In genomic region chr17:64096037-64096436, GRCh38 we compare ENCODE assay signal across 17 cellular contexts. TPM values are rescaled to one million over a fixed set of nuclear protein-coding genes. Genes with fewer than 3 reads are reported as not detected.
A peak's percentile ranks its signal among the peaks of the same experiment; 100 is the strongest.
DNase-seq lines count a peak whose midpoint lies in the region; ATAC-seq, FAIRE-seq and TF ChIP-seq lines count a peak whose summit lies in the region.
"Had no signal": no experiment of that assay in that cellular context is flagged by ENCODE, and none has a peak within 500 bp of the region (broad histone marks: within the 10 kb centered on the region; RNA-seq: fewer than 3 reads in every experiment).

No MANE protein-coding gene starts in this region.

- no peak overlapping the region for H3K4me3 Mint-ChIP-seq in WTC11
- H3K4me3 Mint-ChIP-seq: neural crest cell had no signal

- no peak for FAIRE-seq in pancreas (lab: Jason Lieb, UNC)
- FAIRE-seq: A549 had no signal

- intact Hi-C loops in breast epithelium (cut with DNase I; ENCODE audit: low total_unique reads) (no loop called here), pancreas (cut with DNase I) (no loop called here)

- peak overlapping the region; percentile 55 for H3K4me2 ChIP-seq in MM.1S (ENCODE audit: low read depth, low read length)
- H3K4me2 ChIP-seq: A549 had no signal

- H3K27ac Mint-ChIP-seq in WTC11, result no peak overlapping the region; the same call in 1 of the 2 replicates

- H3K4me1 Mint-ChIP-seq in WTC11, result peaks cover 19% of the 10 kb centered on the region
- H3K4me1 Mint-ChIP-seq: neural crest cell had no signal

- DNase-seq in NCI-H82 (lab: John Stamatoyannopoulos, UW), result peak; percentile 73
- no peak for DNase-seq in NCI-H82 treated with DMSO at 0.1 percent for 48 hours (lab: John Stamatoyannopoulos, UW; ENCODE audit: unreplicated experiment)
- DNase-seq in MM.1S, result no peak
- DNase-seq in breast epithelium (ENCODE audit: low spot score in 2 of 2), result no peak
- no peak for DNase-seq in pancreas
- no peak for DNase-seq in effector CD8-positive, alpha-beta T cell (lab: John Stamatoyannopoulos, UW)
- no peak for DNase-seq in NCI-H187 (lab: John Stamatoyannopoulos, UW)
- no peak for DNase-seq in WTC11 (ENCODE audit: low spot score)
- DNase-seq: activated gamma-delta T cell; mesendoderm; NCI-H2171; stimulated activated CD8-positive, alpha-beta memory T cell treated with anti-CD3 and anti-CD28 coated beads, Interleukin-4, amount 100 ng/mL, for 48 hours; testis had no signal

- H3K9me3 Mint-ChIP-seq in WTC11, result peaks cover 15% of the 10 kb centered on the region
- H3K9me3 Mint-ChIP-seq: neural crest cell had no signal

- no peak overlapping the region for H3K4me3 ChIP-seq in MM.1S (ENCODE audit: low read length)
- no peak overlapping the region for H3K4me3 ChIP-seq in breast epithelium
- H3K4me3 ChIP-seq in pancreas, result no peak overlapping the region
- H3K4me3 ChIP-seq: A549; BLaER1 treated with 17β-estradiol and CSF1 and Interleukin-3, amounts not matched to agents 10 nM and 100 nM; testis had no signal

- POLR2A ChIA-PET in WTC11 (lab: Charles Lee), result interaction anchor here (1.0 to 1.1 kb wide), 2 partner anchors 12 to 33 kb away, joined by 3 to 4 read pairs; partner anchors contain the start of gene ERN1

- H3K36me3 Mint-ChIP-seq in WTC11, result peaks cover 16% of the 10 kb centered on the region

- peaks cover 15% of the 10 kb centered on the region for H3K36me3 ChIP-seq in MM.1S (replicated peaks; ENCODE audit: insufficient read depth, low read length)
- H3K36me3 ChIP-seq in breast epithelium, result no peaks in the 10 kb centered on the region
- peaks cover 0 to 9% (median 2%) of the 10 kb centered on the region in 3 donors for H3K36me3 ChIP-seq in pancreas

- TF ChIP-seq CTCF in MM.1S (IDR thresholded peaks at IDR 0.05; ENCODE audit: low read length) (no peak), breast epithelium (IDR thresholded peaks at IDR 0.05) (no peak), pancreas (IDR thresholded peaks at IDR 0.05) (no peak), WTC11 (IDR thresholded peaks at IDR 0.05) (no peak)

- peak overlapping the region; percentile 98 for H3K27ac ChIP-seq in MM.1S (ENCODE audit: low read length)
- peak overlapping the region; percentile 3 to 69 for H3K27ac ChIP-seq in breast epithelium
- peak overlapping the region in 3 of 4 donors; percentile 14 to 84 (median 60) for H3K27ac ChIP-seq in pancreas
- H3K27ac ChIP-seq: A549; BLaER1 treated with 17β-estradiol and CSF1 and Interleukin-3, amounts not matched to agents 10 nM and 100 nM; testis had no signal

- peaks cover 100% of the 10 kb centered on the region for H3K79me2 ChIP-seq in MM.1S (ENCODE audit: low read length)

- H3K9me2 ChIP-seq in MM.1S (replicated peaks; ENCODE audit: insufficient read depth, low read length), result no peaks in the 10 kb centered on the region

- no peak overlapping the region for H2AFZ ChIP-seq in MM.1S (ENCODE audit: low read length)

- H3F3A ChIP-seq in MM.1S (ENCODE audit: insufficient read depth, low read length), result peaks cover 90% of the 10 kb centered on the region

- no peak for ATAC-seq in pancreas
- no peak for ATAC-seq in WTC11
- ATAC-seq: A549 had no signal

- H3K9me3 ChIP-seq in MM.1S (replicated peaks; ENCODE audit: insufficient read depth, low read length), result no peaks in the 10 kb centered on the region
- H3K9me3 ChIP-seq in breast epithelium, result no peaks in the 10 kb centered on the region
- H3K9me3 ChIP-seq in pancreas, result no peaks in the 10 kb centered on the region
- H3K9me3 ChIP-seq: A549, testis had no signal

- H3K9ac ChIP-seq in MM.1S (ENCODE audit: low read length), result peak overlapping the region; percentile 12; the same call in 1 of the 2 replicates
- H3K9ac ChIP-seq: BLaER1 treated with 17β-estradiol and CSF1 and Interleukin-3, amounts not matched to agents 10 nM and 100 nM; KMS-11 had no signal

- H3K27me3 Mint-ChIP-seq in WTC11 (ENCODE audit: low read depth), result no peaks in the 10 kb centered on the region

- 89 to 95% methylated on average over 3 of the region's 3 CpGs for WGBS in pancreas, 2 donors

- peaks cover 95% of the 10 kb centered on the region for H3K4me1 ChIP-seq in MM.1S (ENCODE audit: low read length)
- H3K4me1 ChIP-seq in breast epithelium, result no peaks in the 10 kb centered on the region
- H3K4me1 ChIP-seq in pancreas, result peaks cover 26 to 66% (median 28%) of the 10 kb centered on the region in 3 donors
- H3K4me1 ChIP-seq: testis had no signal

- no peak for TF ChIP-seq POLR2A in breast epithelium (IDR thresholded peaks at IDR 0.05)

- CTCF ChIA-PET in WTC11 (lab: Charles Lee), result interaction anchor here (0.7 to 3.5 kb wide), 5 partner anchors 29 to 186 kb away, joined by 3 to 17 read pairs (median 3); no protein-coding TSS in a partner anchor

- H3K27me3 ChIP-seq in MM.1S (replicated peaks; ENCODE audit: insufficient read depth, low read length) (no peaks in the 10 kb centered on the region), breast epithelium (no peaks in the 10 kb centered on the region), pancreas (no peaks in the 10 kb centered on the region)
- H3K27me3 ChIP-seq: testis had no signal

- H4K20me1 ChIP-seq in MM.1S (ENCODE audit: insufficient read depth, low read length), result no peaks in the 10 kb centered on the region

TF ChIP-seq in WTC11, 78 proteins besides CTCF, POLR2A, EP300 and RAD21:
- no peak for TF ChIP-seq ZBTB43 (CRISPR knock-in tag; IDR thresholded peaks at IDR 0.05)
- TF ChIP-seq ZNF671 (CRISPR knock-in tag; IDR thresholded peaks at IDR 0.05), result no peak
- no peak for TF ChIP-seq MLX (CRISPR knock-in tag; IDR thresholded peaks at IDR 0.05)
- TF ChIP-seq, protein P1, sequence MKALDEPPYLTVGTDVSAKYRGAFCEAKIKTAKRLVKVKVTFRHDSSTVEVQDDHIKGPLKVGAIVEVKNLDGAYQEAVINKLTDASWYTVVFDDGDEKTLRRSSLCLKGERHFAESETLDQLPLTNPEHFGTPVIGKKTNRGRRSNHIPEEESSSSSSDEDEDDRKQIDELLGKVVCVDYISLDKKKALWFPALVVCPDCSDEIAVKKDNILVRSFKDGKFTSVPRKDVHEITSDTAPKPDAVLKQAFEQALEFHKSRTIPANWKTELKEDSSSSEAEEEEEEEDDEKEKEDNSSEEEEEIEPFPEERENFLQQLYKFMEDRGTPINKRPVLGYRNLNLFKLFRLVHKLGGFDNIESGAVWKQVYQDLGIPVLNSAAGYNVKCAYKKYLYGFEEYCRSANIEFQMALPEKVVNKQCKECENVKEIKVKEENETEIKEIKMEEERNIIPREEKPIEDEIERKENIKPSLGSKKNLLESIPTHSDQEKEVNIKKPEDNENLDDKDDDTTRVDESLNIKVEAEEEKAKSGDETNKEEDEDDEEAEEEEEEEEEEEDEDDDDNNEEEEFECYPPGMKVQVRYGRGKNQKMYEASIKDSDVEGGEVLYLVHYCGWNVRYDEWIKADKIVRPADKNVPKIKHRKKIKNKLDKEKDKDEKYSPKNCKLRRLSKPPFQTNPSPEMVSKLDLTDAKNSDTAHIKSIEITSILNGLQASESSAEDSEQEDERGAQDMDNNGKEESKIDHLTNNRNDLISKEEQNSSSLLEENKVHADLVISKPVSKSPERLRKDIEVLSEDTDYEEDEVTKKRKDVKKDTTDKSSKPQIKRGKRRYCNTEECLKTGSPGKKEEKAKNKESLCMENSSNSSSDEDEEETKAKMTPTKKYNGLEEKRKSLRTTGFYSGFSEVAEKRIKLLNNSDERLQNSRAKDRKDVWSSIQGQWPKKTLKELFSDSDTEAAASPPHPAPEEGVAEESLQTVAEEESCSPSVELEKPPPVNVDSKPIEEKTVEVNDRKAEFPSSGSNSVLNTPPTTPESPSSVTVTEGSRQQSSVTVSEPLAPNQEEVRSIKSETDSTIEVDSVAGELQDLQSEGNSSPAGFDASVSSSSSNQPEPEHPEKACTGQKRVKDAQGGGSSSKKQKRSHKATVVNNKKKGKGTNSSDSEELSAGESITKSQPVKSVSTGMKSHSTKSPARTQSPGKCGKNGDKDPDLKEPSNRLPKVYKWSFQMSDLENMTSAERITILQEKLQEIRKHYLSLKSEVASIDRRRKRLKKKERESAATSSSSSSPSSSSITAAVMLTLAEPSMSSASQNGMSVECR (CRISPR knock-in tag; IDR thresholded peaks at IDR 0.05; ENCODE audit: borderline replicate concordance), result no peak
- TF ChIP-seq EMX1 (CRISPR knock-in tag; IDR thresholded peaks at IDR 0.05), result no peak
- TF ChIP-seq, protein P2, sequence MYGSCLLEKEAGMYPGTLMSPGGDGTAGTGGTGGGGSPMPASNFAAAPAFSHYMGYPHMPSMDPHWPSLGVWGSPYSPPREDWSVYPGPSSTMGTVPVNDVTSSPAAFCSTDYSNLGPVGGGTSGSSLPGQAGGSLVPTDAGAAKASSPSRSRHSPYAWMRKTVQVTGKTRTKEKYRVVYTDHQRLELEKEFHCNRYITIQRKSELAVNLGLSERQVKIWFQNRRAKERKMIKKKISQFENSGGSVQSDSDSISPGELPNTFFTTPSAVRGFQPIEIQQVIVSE (CRISPR knock-in tag; IDR thresholded peaks at IDR 0.05; ENCODE audit: borderline replicate concordance), result no peak
- TF ChIP-seq KAT7 (CRISPR knock-in tag; IDR thresholded peaks at IDR 0.05; ENCODE audit: borderline replicate concordance), result no peak
- TF ChIP-seq NFYB (CRISPR knock-in tag; conservative IDR thresholded peaks at IDR 0.05; ENCODE audit: low read depth), result no peak

RNA-seq across cellular contexts. Expression of gene ERN1, which starts 33.9 kb away (rescaled TPM):
- total RNA-seq in breast epithelium (10 to 100 TPM; 13.1 to 40.8 (median 34.7) TPM), pancreas (100 to 1,000 TPM in 1 of 6 donors, 10 to 100 TPM in 5; 37.0 to 151 (median 42.9) TPM), WTC11 (2021) (6.5 to 8.6 TPM (median 7.6 TPM) in 3 replicates)
- 10 to 100 TPM; 10.4 to 19.8 TPM for polyA plus RNA-seq in pancreas

Comparison
In these comparisons a context has a peak if more than half of its experiments do, and no peak if none do; other contexts are left out.
1. H3K27ac ChIP-seq: peak in every context shown above with its lines; median percentile 98 in MM.1S; 60 in pancreas; 36 in breast epithelium.